8 cellular contexts compared by ENCODE assay signal in genomic region chr18:24244698-24245097, GRCh38.
"Had no signal": no experiment of that assay in that cellular context is flagged by ENCODE, and none has a peak within 500 bp of the region (broad histone marks: within the 10 kb centered on the region; RNA-seq: fewer than 3 reads in every experiment).

No MANE protein-coding gene starts in this region.

- H3K36me3 Mint-ChIP-seq: IgD-negative memory B cell had no signal

- H3K27ac Mint-ChIP-seq: HFFc6, IgD-negative memory B cell had no signal

- H3K4me3 Mint-ChIP-seq: HFFc6, IgD-negative memory B cell had no signal

- H3K9me3 ChIP-seq: HAP-1 had no signal

- H3K27ac ChIP-seq: HL-60 had no signal

- H3K9me3 Mint-ChIP-seq: HFFc6 had no signal

- ATAC-seq: HCT116, HepG2 had no signal

- H3K4me1 Mint-ChIP-seq: IgD-negative memory B cell had no signal

- H3K36me3 ChIP-seq: HAP-1 had no signal

- DNase-seq: GOT3, H7, HFFc6 had no signal

- FAIRE-seq: HepG2 had no signal

- H3K4me3 ChIP-seq: HAP-1 had no signal

- H3K4me1 ChIP-seq: HAP-1 had no signal
